19 cellular contexts compared by ENCODE assay signal in the genomic region with DNA sequence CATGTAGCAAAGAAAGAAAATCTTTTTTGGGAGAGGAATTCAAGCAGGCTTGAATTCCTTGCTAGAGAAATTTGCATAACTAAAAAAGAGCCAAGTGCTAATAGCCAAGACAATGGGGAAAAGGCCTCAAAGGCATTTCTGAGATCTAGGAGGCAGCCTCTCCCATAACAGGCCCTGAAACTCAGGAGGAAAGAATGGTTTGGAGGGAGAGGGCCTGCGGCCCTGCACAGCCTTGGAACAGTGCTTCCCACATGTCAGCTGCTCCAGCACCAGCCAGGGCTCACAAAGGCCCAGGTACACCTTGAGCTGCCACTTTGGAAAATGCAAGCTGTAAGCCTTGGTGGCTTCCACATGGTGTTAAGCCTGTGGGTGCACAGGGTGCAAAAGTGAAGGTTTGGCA.
"Had no signal": no experiment of that assay in that cellular context is flagged by ENCODE, and none has a peak within 500 bp of the region (broad histone marks: within the 10 kb centered on the region; RNA-seq: fewer than 3 reads in every experiment).

No MANE protein-coding gene starts in this region.

- ATAC-seq: body of pancreas; foreskin keratinocyte; left ventricle myocardium superior; right lobe of liver; stimulated activated effector memory CD8-positive, alpha-beta T cell treated with anti-CD3 and anti-CD28 coated beads, Interleukin-12 subunit alpha, Interleukin-12 subunit beta, amount 100 ng/mL, for 72 hours; stimulated activated naive CD8-positive, alpha-beta T cell treated with anti-CD3 and anti-CD28 coated beads, Interleukin-15, amount 100 ng/mL, for 72 hours had no signal

- H3K9ac ChIP-seq: parathyroid adenoma had no signal

- H3K27ac ChIP-seq: body of pancreas, cardiac muscle cell, foreskin keratinocyte, hepatocyte, parathyroid adenoma, right lobe of liver, skin epidermis, tibial artery had no signal

- H3K4me1 ChIP-seq: body of pancreas, foreskin keratinocyte, parathyroid adenoma, right lobe of liver, tibial artery had no signal

- H3K9me3 ChIP-seq: body of pancreas, right lobe of liver, tibial artery had no signal

- H3K4me3 ChIP-seq: body of pancreas, cardiac muscle cell, hepatocyte, right lobe of liver, skin epidermis, tibial artery had no signal

- H3K27me3 ChIP-seq: body of pancreas, cardiac muscle cell, hepatocyte, right lobe of liver had no signal

- H3K36me3 ChIP-seq: cardiac muscle cell, right lobe of liver, tibial artery had no signal

- DNase-seq: activated gamma-delta T cell treated with Interleukin-2 at 50 U/mL for 16 hours; activated T-cell treated with anti-CD3 and anti-CD28 coated beads, Interleukin-2, amount 50 U/mL, for 1 hour; anterior cingulate cortex; body of pancreas; effector CD4-positive, alpha-beta T cell; erythroblast; foreskin keratinocyte; left ventricle myocardium superior; nucleus accumbens; right lobe of liver; stimulated activated CD4-positive, alpha-beta T cell treated with anti-CD3 and anti-CD28 coated beads, Interleukin-1b, Interleukin-23, amount 100 ng/mL, for 48 hours; stimulated activated naive CD8-positive, alpha-beta T cell treated with anti-CD3 and anti-CD28 coated beads, Interleukin-15, amount 100 ng/mL, for 72 hours; T-helper 9 cell; tibial artery had no signal
